ENCODE assay signal across 19 cellular contexts in genomic region chr5:88377705-88378656, GRCh38.
A peak's percentile ranks its signal among the peaks of the same experiment; 100 is the strongest.
DNase-seq lines count a peak whose midpoint lies in the region; ATAC-seq, FAIRE-seq and TF ChIP-seq lines count a peak whose summit lies in the region.
"Had no signal": no experiment of that assay in that cellular context is flagged by ENCODE, and none has a peak within 500 bp of the region (broad histone marks: within the 10 kb centered on the region; RNA-seq: fewer than 3 reads in every experiment).

No MANE protein-coding gene starts in this region.

- TF ChIP-seq CTCF in right lobe of liver (IDR thresholded peaks at IDR 0.05) (no peak), HepG2 (CRISPR knock-in tag; IDR thresholded peaks at IDR 0.05) (no peak), K562 (IDR thresholded peaks at IDR 0.05 in 2 of 3, conservative IDR thresholded peaks at IDR 0.05 in 1 of 3; ENCODE audit: insufficient read depth in 2 of 3, low read depth in 1 of 3, low read length in 3 of 3) (no peak), prostate gland (IDR thresholded peaks at IDR 0.05) (no peak)

- TF ChIP-seq EP300 in HepG2 (IDR thresholded peaks at IDR 0.05; ENCODE audit: low read depth in 2 of 2, low read length in 2 of 2), result no peak
- TF ChIP-seq EP300 in HepG2 (CRISPR knock-in tag; IDR thresholded peaks at IDR 0.05; ENCODE audit: borderline replicate concordance), result no peak
- TF ChIP-seq EP300 in K562 (IDR thresholded peaks at IDR 0.05; ENCODE audit: low read length), result peak; percentile 23; the same call in 1 of the 2 replicates

- in situ Hi-C loops in HepG2 (cut with HindIII; ENCODE audit: extremely low pct_ligation_motif_present, low pct_unique_long_range_greater_than_20kb) (no loop called here), K562 (cut with MboI) (no loop called here)

- H4K20me1 ChIP-seq in HepG2 (ENCODE audit: insufficient read depth, low read length) (no peaks in the 10 kb centered on the region), K562 (replicated peaks; ENCODE audit: control insufficient read depth, insufficient read depth, low read length) (no peaks in the 10 kb centered on the region)

- TF ChIP-seq POLR2A in right lobe of liver (IDR thresholded peaks at IDR 0.05) (no peak), HepG2 (IDR thresholded peaks at IDR 0.05; ENCODE audit: insufficient read depth in 1 of 2, low read depth in 2 of 2, low read length in 2 of 2) (no peak), K562 (conservative IDR thresholded peaks at IDR 0.05) (no peak), prostate gland (IDR thresholded peaks at IDR 0.05) (no peak)

- H3K4me1 ChIP-seq in right lobe of liver (peaks cover 0 to 5% (median 0%) of the 10 kb centered on the region in 4 donors), HepG2 (ENCODE audit: insufficient read depth, low read length) (no peaks in the 10 kb centered on the region), K562 (replicated peaks in 1 of 2; ENCODE audit: control insufficient read depth in 2 of 2, insufficient read depth in 2 of 2, low read length in 2 of 2) (peaks cover 0 to 10% of the 10 kb centered on the region in 2 experiments; a peak in 3 of 5 replicates), prostate gland (replicated peaks) (no peaks in the 10 kb centered on the region)
- H3K4me1 ChIP-seq: A549, ascending aorta, foreskin keratinocyte, lower lobe of right lung had no signal

- BruUV-seq in HepG2 (replicated peaks; lab: Mats Ljungman, UMichigan) (no TSS peak), K562 (replicated peaks; lab: Mats Ljungman, UMichigan) (no TSS peak)

- FAIRE-seq in HepG2 (lab: Jason Lieb, UNC) (no peak), K562 (lab: Jason Lieb, UNC) (peak; percentile 64)
- FAIRE-seq: A549, colon had no signal

- no peaks in the 10 kb centered on the region for H3K9me1 ChIP-seq in K562 (ENCODE audit: control insufficient read depth, insufficient read depth, low read length)

- DNase-seq in right lobe of liver (no peak), HepG2 (ENCODE audit: low spot score) (no peak), NOMO-1 (lab: John Stamatoyannopoulos, UW; ENCODE audit: unreplicated experiment in 2 of 2) (peak; percentile 73 to 79), K562 (ENCODE audit: extremely low read depth in 1 of 4, low spot score in 3 of 4) (peak in 2 of 4 experiments; percentile 19 to 35), hippocampal formation (lab: John Stamatoyannopoulos, UW) (no peak), prostate gland (ENCODE audit: low spot score) (no peak)
- DNase-seq in activated CD4-positive, alpha-beta T cell treated with anti-CD3 and anti-CD28 coated beads for 1 hour, result no peak
- DNase-seq: activated CD4-positive, alpha-beta T cell treated with anti-CD3 and anti-CD28 coated beads for 48 hours; activated naive CD4-positive, alpha-beta T cell treated with Interleukin-2 at 50 U/mL for 16 hours; CD8-positive, alpha-beta T cell; foreskin keratinocyte; H7; lower lobe of right lung; NCI-H1092; Right ventricle myocardium superior had no signal

- H3K4me2 ChIP-seq in HepG2 (ENCODE audit: low read depth, low read length) (no peak overlapping the region), K562 (ENCODE audit: insufficient read depth, low read length) (0 out of 2 replicates have a peak overlapping the region, but pooled peaks have one; percentile 26)
- H3K4me2 ChIP-seq: A549 had no signal

- H3K9me3 ChIP-seq in right lobe of liver (no peaks in the 10 kb centered on the region), HepG2 (ENCODE audit: low read length) (no peaks in the 10 kb centered on the region), K562 (replicated peaks; ENCODE audit: control insufficient read depth, insufficient read depth, low read depth, low read length) (peaks cover 9% of the 10 kb centered on the region), prostate gland (no peaks in the 10 kb centered on the region)
- H3K9me3 ChIP-seq: A549, ascending aorta, lower lobe of right lung had no signal

- POLR2A ChIA-PET in HepG2 (lab: Yijun Ruan, JAX) (no interaction called here), K562 (lab: Yijun Ruan, JAX) (interaction anchor here (1.2 kb wide), 1 partner anchor 19 kb away, joined by 4 read pairs; no protein-coding TSS in a partner anchor)

- no peak overlapping the region for H3K27ac ChIP-seq in right lobe of liver
- H3K27ac ChIP-seq in HepG2 (ENCODE audit: extremely low read length, insufficient read depth, low read length), result no peak overlapping the region
- H3K27ac ChIP-seq in K562 (ENCODE audit: extremely low read depth, low read depth, low read length), result peak overlapping the region; percentile 37
- no peak overlapping the region for H3K27ac ChIP-seq in prostate gland
- H3K27ac ChIP-seq: A549, ascending aorta, foreskin keratinocyte, lower lobe of right lung had no signal

- H3K4me3 ChIP-seq in right lobe of liver, result no peak overlapping the region
- no peak overlapping the region for H3K4me3 ChIP-seq in HepG2 (replicated peaks in 1 of 3; ENCODE audit: insufficient read depth in 1 of 3, low read depth in 2 of 3, low read length in 3 of 3)
- H3K4me3 ChIP-seq in K562, result no peak overlapping the region
- no peak overlapping the region for H3K4me3 ChIP-seq in prostate gland
- H3K4me3 ChIP-seq: A549, ascending aorta, lower lobe of right lung had no signal

- CTCF ChIA-PET in HepG2 (lab: Yijun Ruan, JAX; ENCODE audit: low intra/inter-chr PET ratio, low total read pairs), result no interaction called here
- CTCF ChIA-PET in K562 (lab: Yijun Ruan, JAX; ENCODE audit: low intra/inter-chr PET ratio), result no interaction called here

- no peaks in the 10 kb centered on the region for H3K36me3 ChIP-seq in right lobe of liver
- H3K36me3 ChIP-seq in HepG2 (replicated peaks in 1 of 2; ENCODE audit: control insufficient read depth in 1 of 2, insufficient read depth in 2 of 2, low read length in 2 of 2), result no peaks in the 10 kb centered on the region
- no peaks in the 10 kb centered on the region for H3K36me3 ChIP-seq in K562 (ENCODE audit: control insufficient read depth, insufficient read depth, low read length)
- no peaks in the 10 kb centered on the region for H3K36me3 ChIP-seq in prostate gland
- H3K36me3 ChIP-seq: ascending aorta, lower lobe of right lung had no signal

- H3K79me2 ChIP-seq in HepG2 (ENCODE audit: insufficient read depth, low read length) (no peaks in the 10 kb centered on the region), K562 (ENCODE audit: control insufficient read depth, insufficient read depth, low read length) (no peaks in the 10 kb centered on the region)

- 46% methylated on average over 4 of the region's 4 CpGs for WGBS in right lobe of liver (ENCODE audit: insufficient coverage, low coverage, low lambda C conversion rate, missing lambda C conversion rate)
- WGBS in HepG2 (ENCODE audit: low lambda C conversion rate), result 14% methylated on average over 4 of the region's 4 CpGs
- 0% methylated on average over 4 of the region's 4 CpGs for WGBS in K562 (ENCODE audit: insufficient coverage, low coverage, missing lambda C conversion rate)
- WGBS in prostate gland, result 40% methylated on average over 4 of the region's 4 CpGs

- H3K9ac ChIP-seq in HepG2 (ENCODE audit: insufficient read depth, low read depth, low read length) (no peak overlapping the region), K562 (ENCODE audit: insufficient read depth in 1 of 2, low read depth in 2 of 2, low read length in 2 of 2) (no peak overlapping the region)

- H3K27me3 ChIP-seq in right lobe of liver (no peaks in the 10 kb centered on the region), HepG2 (ENCODE audit: control insufficient read depth in 1 of 2, insufficient read depth in 2 of 2, low read length in 2 of 2) (no peaks in the 10 kb centered on the region), K562 (ENCODE audit: control insufficient read depth in 2 of 2, insufficient read depth in 2 of 2, low read length in 2 of 2) (no peaks in the 10 kb centered on the region), prostate gland (replicated peaks; ENCODE audit: insufficient read depth) (no peaks in the 10 kb centered on the region)
- H3K27me3 ChIP-seq: ascending aorta, foreskin keratinocyte had no signal

- H2AFZ ChIP-seq in HepG2 (ENCODE audit: low read length) (no peak overlapping the region), K562 (ENCODE audit: low read depth, low read length) (peak overlapping the region; percentile 34; the same call in 1 of the 2 replicates)

- peak; percentile 14 to 53 (median 34) for ATAC-seq in right lobe of liver
- ATAC-seq in HepG2, result no peak
- ATAC-seq in K562, result peak; percentile 81
- ATAC-seq in GM21576 (IDR thresholded peaks at IDR 0.05; ENCODE audit: unreplicated experiment), result no peak
- ATAC-seq: A549; CD8-positive, alpha-beta T cell; foreskin keratinocyte; lower lobe of right lung had no signal

- intact Hi-C loops in right lobe of liver (cut with DNase I) (no loop called here), HepG2 (cut with micrococcal nuclease; ENCODE audit: unreplicated experiment) (no loop called here), K562 (cut with micrococcal nuclease) (loop anchor here (10.0 kb wide), 1 partner anchor 233 kb away; no protein-coding TSS in a partner anchor), prostate gland (cut with DNase I) (no loop called here)

- TF ChIP-seq RAD21 in HepG2 (CRISPR knock-in tag; IDR thresholded peaks at IDR 0.05) (no peak), K562 (CRISPR knock-in tag; conservative IDR thresholded peaks at IDR 0.05 in 1 of 2, IDR thresholded peaks at IDR 0.05 in 1 of 2) (no peak)

TF ChIP-seq in HepG2, 621 proteins besides CTCF, POLR2A, EP300 and RAD21 (continues in another document):
- TF ChIP-seq ZNF33A (CRISPR knock-in tag; IDR thresholded peaks at IDR 0.05; ENCODE audit: borderline replicate concordance) (no peak), MAZ (IDR thresholded peaks at IDR 0.05; ENCODE audit: borderline replicate concordance, low read depth, low read length) (no peak), MAZ (CRISPR knock-in tag; IDR thresholded peaks at IDR 0.05; ENCODE audit: low read depth) (no peak)

TF ChIP-seq in K562, 482 proteins besides CTCF, POLR2A, EP300 and RAD21 (continues in another document):
- TF ChIP-seq STAT5A (IDR thresholded peaks at IDR 0.05; ENCODE audit: borderline replicate concordance, low read length), result peak; percentile 24; the same call in 1 of the 2 replicates
- TF ChIP-seq MCM7 (IDR thresholded peaks at IDR 0.05), result no peak

Comparison
In these comparisons a context has a peak if more than half of its experiments do, and no peak if none do; other contexts are left out.
1. ATAC-seq: peak in right lobe of liver (4 of 4) and K562 (single experiment); none in HepG2 (single experiment) and GM21576 (single experiment).
2. DNase-seq: peak in NOMO-1 (2 of 2); none in right lobe of liver (0 of 3), HepG2 (single experiment), hippocampal formation (0 of 2), prostate gland (single experiment) and activated CD4-positive, alpha-beta T cell treated with anti-CD3 and anti-CD28 coated beads for 1 hour (single experiment).